In the genomic region with DNA sequence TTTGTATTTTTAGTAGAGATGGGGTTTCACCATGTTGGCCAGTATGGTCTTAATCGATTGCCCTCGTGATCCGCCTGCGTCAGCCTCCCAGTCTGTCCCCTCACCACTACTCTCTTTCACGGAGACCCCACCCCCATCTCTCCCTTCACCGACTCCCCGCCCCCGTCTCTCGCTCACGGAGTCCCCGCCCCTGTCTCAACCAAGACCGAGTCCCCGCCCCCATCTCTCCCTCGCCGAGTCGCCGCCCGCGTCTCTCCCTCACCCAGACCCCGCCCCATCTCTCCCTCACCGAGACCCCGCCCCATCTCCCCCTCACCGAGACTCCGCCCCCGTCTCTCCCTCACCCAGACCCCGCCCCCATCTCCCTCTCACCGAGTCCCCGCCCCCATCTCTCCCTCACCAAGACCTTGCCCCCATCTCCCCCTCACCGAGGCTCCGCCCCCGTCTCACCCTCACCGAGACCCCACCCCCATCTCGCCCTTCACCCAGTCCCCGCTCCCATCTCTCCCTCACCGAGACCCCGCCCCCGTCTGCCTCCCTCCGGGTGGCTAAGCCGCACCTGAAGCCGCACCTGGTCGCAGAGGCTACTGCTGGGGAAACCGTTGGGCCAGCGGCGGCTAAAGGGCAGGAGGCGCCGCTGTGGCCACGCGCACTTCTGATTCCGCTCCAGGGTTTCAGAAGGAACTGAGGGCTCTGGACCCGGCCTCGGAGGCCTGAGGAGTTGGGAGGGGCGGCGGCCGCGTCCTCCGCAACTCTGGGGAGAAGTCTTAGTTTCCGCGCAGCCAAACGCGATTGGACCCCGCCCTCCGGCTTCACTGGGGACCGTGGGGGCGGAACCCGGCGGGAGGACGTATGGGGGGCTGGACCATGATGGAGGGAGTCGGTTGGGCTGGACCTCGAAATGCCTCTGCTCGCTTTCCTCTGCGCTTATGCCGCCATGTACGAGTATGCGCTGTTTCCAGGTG, we compare ENCODE assay signal across 1 cellular context.
A peak's percentile ranks its signal among the peaks of the same experiment; 100 is the strongest.
TF ChIP-seq lines count a peak whose summit lies in the region.

No MANE protein-coding gene starts in this region.

TF ChIP-seq in HepG2, 621 proteins besides CTCF, POLR2A, EP300 and RAD21 (continued from another document and continues in another):
- TF ChIP-seq HNF1A (IDR thresholded peaks at IDR 0.05; ENCODE audit: low read depth): no peak
- TF ChIP-seq HNF1A (CRISPR knock-in tag; IDR thresholded peaks at IDR 0.05; ENCODE audit: borderline replicate concordance): 0 out of 2 replicates have a peak, but pooled peaks have one; percentile 13
- no peak for TF ChIP-seq ZSCAN12 (CRISPR knock-in tag; IDR thresholded peaks at IDR 0.05)
- no peak for TF ChIP-seq ATRX (CRISPR knock-in tag; IDR thresholded peaks at IDR 0.05; ENCODE audit: borderline replicate concordance)
- TF ChIP-seq AGO2 (optimal IDR thresholded peaks at IDR 0.05; ENCODE audit: low read depth, low read length): peak; percentile 41
- TF ChIP-seq ZBTB25 (CRISPR knock-in tag; IDR thresholded peaks at IDR 0.05): no peak; the same call in 1 of the 2 replicates
- TF ChIP-seq AGO1 (IDR thresholded peaks at IDR 0.05; ENCODE audit: low read depth, low read length, poor library complexity, severe bottlenecking): peak; percentile 64
- no peak for TF ChIP-seq CREB3 (CRISPR knock-in tag; IDR thresholded peaks at IDR 0.05)
- TF ChIP-seq, protein P1, sequence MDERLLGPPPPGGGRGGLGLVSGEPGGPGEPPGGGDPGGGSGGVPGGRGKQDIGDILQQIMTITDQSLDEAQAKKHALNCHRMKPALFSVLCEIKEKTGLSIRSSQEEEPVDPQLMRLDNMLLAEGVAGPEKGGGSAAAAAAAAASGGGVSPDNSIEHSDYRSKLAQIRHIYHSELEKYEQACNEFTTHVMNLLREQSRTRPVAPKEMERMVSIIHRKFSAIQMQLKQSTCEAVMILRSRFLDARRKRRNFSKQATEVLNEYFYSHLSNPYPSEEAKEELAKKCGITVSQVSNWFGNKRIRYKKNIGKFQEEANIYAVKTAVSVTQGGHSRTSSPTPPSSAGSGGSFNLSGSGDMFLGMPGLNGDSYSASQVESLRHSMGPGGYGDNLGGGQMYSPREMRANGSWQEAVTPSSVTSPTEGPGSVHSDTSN (CRISPR knock-in tag; IDR thresholded peaks at IDR 0.05): no peak
- no peak for TF ChIP-seq PCBP2 (optimal IDR thresholded peaks at IDR 0.05; ENCODE audit: low read depth, low read length, poor library complexity, severe bottlenecking)
- no peak for TF ChIP-seq RFX3 (CRISPR knock-in tag; IDR thresholded peaks at IDR 0.05)
- TF ChIP-seq CENPT (CRISPR knock-in tag; IDR thresholded peaks at IDR 0.05; ENCODE audit: low read depth): no peak
- no peak for TF ChIP-seq ZBTB14 (CRISPR knock-in tag; IDR thresholded peaks at IDR 0.05)
- peak; percentile 59; the same call in 1 of the 2 replicates for TF ChIP-seq ZNF709 (CRISPR knock-in tag; IDR thresholded peaks at IDR 0.05)
- TF ChIP-seq, protein P2, sequence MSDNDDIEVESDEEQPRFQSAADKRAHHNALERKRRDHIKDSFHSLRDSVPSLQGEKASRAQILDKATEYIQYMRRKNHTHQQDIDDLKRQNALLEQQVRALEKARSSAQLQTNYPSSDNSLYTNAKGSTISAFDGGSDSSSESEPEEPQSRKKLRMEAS (IDR thresholded peaks at IDR 0.05): no peak; the same call in none of the 2 replicates
- TF ChIP-seq TRIM24 (CRISPR knock-in tag; IDR thresholded peaks at IDR 0.05): no peak
- TF ChIP-seq BRF2 (CRISPR knock-in tag; IDR thresholded peaks at IDR 0.05): no peak
- peak; percentile 87 for TF ChIP-seq PHF8 (CRISPR knock-in tag; IDR thresholded peaks at IDR 0.05)
- TF ChIP-seq, protein P3, sequence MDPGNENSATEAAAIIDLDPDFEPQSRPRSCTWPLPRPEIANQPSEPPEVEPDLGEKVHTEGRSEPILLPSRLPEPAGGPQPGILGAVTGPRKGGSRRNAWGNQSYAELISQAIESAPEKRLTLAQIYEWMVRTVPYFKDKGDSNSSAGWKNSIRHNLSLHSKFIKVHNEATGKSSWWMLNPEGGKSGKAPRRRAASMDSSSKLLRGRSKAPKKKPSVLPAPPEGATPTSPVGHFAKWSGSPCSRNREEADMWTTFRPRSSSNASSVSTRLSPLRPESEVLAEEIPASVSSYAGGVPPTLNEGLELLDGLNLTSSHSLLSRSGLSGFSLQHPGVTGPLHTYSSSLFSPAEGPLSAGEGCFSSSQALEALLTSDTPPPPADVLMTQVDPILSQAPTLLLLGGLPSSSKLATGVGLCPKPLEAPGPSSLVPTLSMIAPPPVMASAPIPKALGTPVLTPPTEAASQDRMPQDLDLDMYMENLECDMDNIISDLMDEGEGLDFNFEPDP (CRISPR knock-in tag; conservative IDR thresholded peaks at IDR 0.05): no peak
- no peak for TF ChIP-seq ZNF577 (CRISPR knock-in tag; IDR thresholded peaks at IDR 0.05; ENCODE audit: borderline replicate concordance, low read depth)
- TF ChIP-seq, protein P4, sequence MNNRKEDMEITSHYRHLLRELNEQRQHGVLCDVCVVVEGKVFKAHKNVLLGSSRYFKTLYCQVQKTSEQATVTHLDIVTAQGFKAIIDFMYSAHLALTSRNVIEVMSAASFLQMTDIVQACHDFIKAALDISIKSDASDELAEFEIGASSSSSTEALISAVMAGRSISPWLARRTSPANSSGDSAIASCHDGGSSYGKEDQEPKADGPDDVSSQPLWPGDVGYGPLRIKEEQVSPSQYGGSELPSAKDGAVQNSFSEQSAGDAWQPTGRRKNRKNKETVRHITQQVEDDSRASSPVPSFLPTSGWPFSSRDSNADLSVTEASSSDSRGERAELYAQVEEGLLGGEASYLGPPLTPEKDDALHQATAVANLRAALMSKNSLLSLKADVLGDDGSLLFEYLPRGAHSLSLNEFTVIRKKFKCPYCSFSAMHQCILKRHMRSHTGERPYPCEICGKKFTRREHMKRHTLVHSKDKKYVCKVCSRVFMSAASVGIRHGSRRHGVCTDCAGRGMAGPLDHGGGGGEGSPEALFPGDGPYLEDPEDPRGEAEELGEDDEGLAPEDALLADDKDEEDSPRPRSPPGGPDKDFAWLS (CRISPR knock-in tag; IDR thresholded peaks at IDR 0.05; ENCODE audit: borderline replicate concordance): no peak
- TF ChIP-seq, protein P5, sequence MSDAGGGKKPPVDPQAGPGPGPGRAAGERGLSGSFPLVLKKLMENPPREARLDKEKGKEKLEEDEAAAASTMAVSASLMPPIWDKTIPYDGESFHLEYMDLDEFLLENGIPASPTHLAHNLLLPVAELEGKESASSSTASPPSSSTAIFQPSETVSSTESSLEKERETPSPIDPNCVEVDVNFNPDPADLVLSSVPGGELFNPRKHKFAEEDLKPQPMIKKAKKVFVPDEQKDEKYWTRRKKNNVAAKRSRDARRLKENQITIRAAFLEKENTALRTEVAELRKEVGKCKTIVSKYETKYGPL (CRISPR knock-in tag; IDR thresholded peaks at IDR 0.05): no peak
- TF ChIP-seq, protein P6, sequence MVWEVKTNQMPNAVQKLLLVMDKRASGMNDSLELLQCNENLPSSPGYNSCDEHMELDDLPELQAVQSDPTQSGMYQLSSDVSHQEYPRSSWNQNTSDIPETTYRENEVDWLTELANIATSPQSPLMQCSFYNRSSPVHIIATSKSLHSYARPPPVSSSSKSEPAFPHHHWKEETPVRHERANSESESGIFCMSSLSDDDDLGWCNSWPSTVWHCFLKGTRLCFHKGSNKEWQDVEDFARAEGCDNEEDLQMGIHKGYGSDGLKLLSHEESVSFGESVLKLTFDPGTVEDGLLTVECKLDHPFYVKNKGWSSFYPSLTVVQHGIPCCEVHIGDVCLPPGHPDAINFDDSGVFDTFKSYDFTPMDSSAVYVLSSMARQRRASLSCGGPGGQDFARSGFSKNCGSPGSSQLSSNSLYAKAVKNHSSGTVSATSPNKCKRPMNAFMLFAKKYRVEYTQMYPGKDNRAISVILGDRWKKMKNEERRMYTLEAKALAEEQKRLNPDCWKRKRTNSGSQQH (CRISPR knock-in tag; IDR thresholded peaks at IDR 0.05; ENCODE audit: low read depth): no peak
- TF ChIP-seq ZNF629 (CRISPR knock-in tag; conservative IDR thresholded peaks at IDR 0.05): no peak
